ENCODE assay signal across 8 cellular contexts in the genomic region with DNA sequence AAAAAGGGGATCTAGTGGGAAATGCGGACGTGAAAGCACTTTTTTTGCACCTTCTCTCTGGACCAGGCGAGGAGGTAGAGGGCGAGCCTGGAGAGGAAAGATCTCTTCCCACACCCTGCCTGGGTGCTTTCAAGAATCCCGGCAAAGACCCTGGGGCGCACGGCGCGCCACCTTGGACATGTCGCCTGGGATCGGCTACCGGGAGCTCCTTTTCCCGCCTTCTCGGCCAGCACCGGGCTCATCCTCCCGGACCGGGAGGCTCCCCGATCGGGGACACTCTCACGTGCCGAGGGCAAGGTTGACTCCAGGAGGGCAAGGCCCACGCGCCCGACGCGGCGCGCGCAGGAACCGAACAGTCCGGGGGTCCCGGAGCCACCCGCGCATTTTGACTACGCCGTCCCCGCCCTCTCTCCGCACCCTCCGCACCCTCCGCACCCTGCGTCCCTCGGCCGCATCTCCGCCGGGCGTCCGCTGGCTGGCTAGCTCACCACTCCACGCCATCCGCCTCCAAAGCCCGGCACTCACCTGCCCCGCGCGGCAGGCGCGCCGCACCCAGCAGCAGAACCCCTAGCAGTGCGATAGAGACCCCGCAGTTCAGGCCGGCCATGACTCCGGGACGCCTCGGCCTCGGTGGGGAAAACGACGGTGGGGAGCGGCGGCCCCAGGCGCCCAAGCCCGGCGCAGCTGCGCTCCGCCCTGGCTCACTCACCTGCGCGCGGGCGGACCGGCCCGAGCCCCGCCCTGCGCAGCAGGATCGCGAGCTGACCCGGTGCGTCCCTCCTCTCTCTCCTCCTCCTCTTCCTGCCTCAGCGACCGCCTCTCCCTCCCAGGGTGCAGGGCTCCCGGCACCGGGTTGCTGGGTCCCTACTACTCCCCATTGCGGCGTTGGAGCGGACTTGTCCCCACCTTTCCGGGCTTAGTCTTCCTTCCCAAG. TPM values are rescaled to one million over a fixed set of nuclear protein-coding genes. Genes with fewer than 3 reads are reported as not detected.
DNase-seq lines count a peak whose midpoint lies in the region; ATAC-seq and TF ChIP-seq lines count a peak whose summit lies in the region.

A gene with protein sequence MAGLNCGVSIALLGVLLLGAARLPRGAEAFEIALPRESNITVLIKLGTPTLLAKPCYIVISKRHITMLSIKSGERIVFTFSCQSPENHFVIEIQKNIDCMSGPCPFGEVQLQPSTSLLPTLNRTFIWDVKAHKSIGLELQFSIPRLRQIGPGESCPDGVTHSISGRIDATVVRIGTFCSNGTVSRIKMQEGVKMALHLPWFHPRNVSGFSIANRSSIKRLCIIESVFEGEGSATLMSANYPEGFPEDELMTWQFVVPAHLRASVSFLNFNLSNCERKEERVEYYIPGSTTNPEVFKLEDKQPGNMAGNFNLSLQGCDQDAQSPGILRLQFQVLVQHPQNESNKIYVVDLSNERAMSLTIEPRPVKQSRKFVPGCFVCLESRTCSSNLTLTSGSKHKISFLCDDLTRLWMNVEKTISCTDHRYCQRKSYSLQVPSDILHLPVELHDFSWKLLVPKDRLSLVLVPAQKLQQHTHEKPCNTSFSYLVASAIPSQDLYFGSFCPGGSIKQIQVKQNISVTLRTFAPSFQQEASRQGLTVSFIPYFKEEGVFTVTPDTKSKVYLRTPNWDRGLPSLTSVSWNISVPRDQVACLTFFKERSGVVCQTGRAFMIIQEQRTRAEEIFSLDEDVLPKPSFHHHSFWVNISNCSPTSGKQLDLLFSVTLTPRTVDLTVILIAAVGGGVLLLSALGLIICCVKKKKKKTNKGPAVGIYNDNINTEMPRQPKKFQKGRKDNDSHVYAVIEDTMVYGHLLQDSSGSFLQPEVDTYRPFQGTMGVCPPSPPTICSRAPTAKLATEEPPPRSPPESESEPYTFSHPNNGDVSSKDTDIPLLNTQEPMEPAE (minus strand): TSS at position 698 of the 934 bp plus-strand sequence. CDS start 91 bp downstream, at position 607.

- no TSS peak for BruUV-seq in OCI-LY7 (replicated peaks; lab: Mats Ljungman, UMichigan)

- H3F3A ChIP-seq in SK-N-SH (replicated peaks; ENCODE audit: insufficient read depth) = no peaks in the 10 kb centered on the region

- TF ChIP-seq EP300 in SK-N-SH (IDR thresholded peaks at IDR 0.05; ENCODE audit: borderline replicate concordance in 1 of 2, low read depth in 1 of 2, low read length in 1 of 2) = no peak

- no peaks in the 10 kb centered on the region for H3K9me2 ChIP-seq in SK-N-SH
- H3K9me2 ChIP-seq in OCI-LY7 (ENCODE audit: insufficient read depth, low read length) = no peaks in the 10 kb centered on the region

- H4K20me1 ChIP-seq in SK-N-SH (ENCODE audit: insufficient read depth) = no peaks in the 10 kb centered on the region
- no peaks in the 10 kb centered on the region for H4K20me1 ChIP-seq in fibroblast of lung (ENCODE audit: control insufficient read depth, extremely low read depth, insufficient read depth, low read length)
- no peaks in the 10 kb centered on the region for H4K20me1 ChIP-seq in OCI-LY7 (ENCODE audit: insufficient read depth, low read length)

- H3K9ac ChIP-seq in SK-N-SH (peak within 1 kb of the TSS; percentile 49), fibroblast of lung (ENCODE audit: insufficient read depth, low read length) (peak within 1 kb of the TSS; percentile 78)

- TF ChIP-seq RAD21 in SK-N-SH (IDR thresholded peaks at IDR 0.05; ENCODE audit: low read length) = no peak

- CTCF ChIA-PET in SK-N-SH (lab: Yijun Ruan, JAX) (interaction anchor here (0.9 to 1.7 kb wide), 5 partner anchors 9 to 64 kb away, joined by 3 to 4 read pairs (median 3); no protein-coding TSS in a partner anchor), OCI-LY7 (lab: Charles Lee; ENCODE audit: unreplicated experiment) (no interaction called here)

- TF ChIP-seq CTCF in SK-N-SH (IDR thresholded peaks at IDR 0.05) (no peak), fibroblast of lung (conservative IDR thresholded peaks at IDR 0.05 in 1 of 2, IDR thresholded peaks at IDR 0.05 in 1 of 2; ENCODE audit: low read depth in 1 of 2, low read length in 2 of 2) (no peak), neutrophil (IDR thresholded peaks at IDR 0.05) (no peak), OCI-LY7 (conservative IDR thresholded peaks at IDR 0.05; ENCODE audit: low read length) (no peak)

- no peak for DNase-seq in activated CD4-positive, CD25-positive, alpha-beta regulatory T cell (lab: John Stamatoyannopoulos, UW)
- DNase-seq in SK-N-SH (peak; percentile 58), fibroblast of lung (ENCODE audit: low read depth in 2 of 2) (peak in 1 of 2 donors; percentile 33), OCI-LY7 (ENCODE audit: low spot score) (no peak)
- DNase-seq in stimulated activated naive CD4-positive, alpha-beta T cell treated with Interleukin-2 at 50 U/mL for 16 hours (lab: John Stamatoyannopoulos, UW) = no peak

- peaks cover 0 to 8% of the 10 kb centered on the region in 2 experiments; a peak in 1 of 4 replicates for H3K4me1 ChIP-seq in SK-N-SH (ENCODE audit: control insufficient read depth in 1 of 2, insufficient read depth in 2 of 2, low read depth in 1 of 2, low read length in 1 of 2)
- no peaks in the 10 kb centered on the region for H3K4me1 ChIP-seq in fibroblast of lung (ENCODE audit: control insufficient read depth, extremely low read depth, insufficient read depth, low read length)
- H3K4me1 ChIP-seq in neutrophil (ENCODE audit: control insufficient read depth in 1 of 2, insufficient read depth in 1 of 2, low read depth in 1 of 2, low read length in 1 of 2) = peaks cover 14 to 17% of the 10 kb centered on the region in 2 experiments
- no peaks in the 10 kb centered on the region for H3K4me1 ChIP-seq in OCI-LY7 (ENCODE audit: insufficient read depth, low read length, poor library complexity, severe bottlenecking)

- ATAC-seq in activated CD4-positive, CD25-positive, alpha-beta regulatory T cell treated with anti-CD3 and anti-CD28 coated beads, Interleukin-2, amount 50 U/mL, for 24 hours = peak; percentile 48 to 51
- ATAC-seq in GM19455 (IDR thresholded peaks at IDR 0.05; ENCODE audit: unreplicated experiment) = no peak

- H3K4me3 ChIP-seq in SK-N-SH (ENCODE audit: low read depth in 2 of 2, low read length in 1 of 2) (peak within 1 kb of the TSS; percentile 46 to 65), fibroblast of lung (replicated peaks in 1 of 4; ENCODE audit: control extremely low read depth in 1 of 4, insufficient read depth in 1 of 4, low read depth in 3 of 4, low read length in 4 of 4) (peak within 1 kb of the TSS; percentile 68 to 85 (median 76)), neutrophil (ENCODE audit: low read depth in 1 of 2, low read length in 1 of 2) (peak within 1 kb of the TSS; percentile 12 to 57), OCI-LY7 (ENCODE audit: low read depth, low read length, poor library complexity, severe bottlenecking) (no peak within 1 kb of the TSS)

- H3K27ac ChIP-seq in SK-N-SH (ENCODE audit: low read depth in 2 of 2, low read length in 1 of 2) (no peak within 1 kb of the TSS), fibroblast of lung (ENCODE audit: insufficient read depth, low read length) (peak within 1 kb of the TSS; percentile 79), neutrophil (no peak within 1 kb of the TSS), OCI-LY7 (ENCODE audit: low read depth, low read length, poor library complexity, severe bottlenecking) (no peak within 1 kb of the TSS)

- H3K36me3 ChIP-seq in SK-N-SH (replicated peaks in 1 of 2; ENCODE audit: control insufficient read depth in 1 of 2, insufficient read depth in 2 of 2, low read length in 1 of 2) (no peaks in the 10 kb centered on the region), fibroblast of lung (ENCODE audit: control insufficient read depth, insufficient read depth, low read length) (no peaks in the 10 kb centered on the region), neutrophil (no peaks in the 10 kb centered on the region), OCI-LY7 (ENCODE audit: insufficient read depth, low read length) (no peaks in the 10 kb centered on the region)

- H2AFZ ChIP-seq in SK-N-SH (ENCODE audit: low read depth) (peak within 1 kb of the TSS; percentile 82; the same call in 1 of the 2 replicates), fibroblast of lung (ENCODE audit: low read length) (peak within 1 kb of the TSS; percentile 75), OCI-LY7 (ENCODE audit: low read length) (no peak within 1 kb of the TSS)

- 14% methylated on average over 37 of the region's 92 CpGs for WGBS in SK-N-SH (ENCODE audit: low lambda C conversion rate)

- no peaks in the 10 kb centered on the region for H3K27me3 ChIP-seq in SK-N-SH (ENCODE audit: insufficient read depth)
- H3K27me3 ChIP-seq in fibroblast of lung (ENCODE audit: control insufficient read depth, insufficient read depth, low read length) = no peaks in the 10 kb centered on the region
- peaks cover 54% of the 10 kb centered on the region for H3K27me3 ChIP-seq in neutrophil

- H3K79me2 ChIP-seq in SK-N-SH (ENCODE audit: insufficient read depth) = no peaks in the 10 kb centered on the region
- peaks cover 44% of the 10 kb centered on the region for H3K79me2 ChIP-seq in fibroblast of lung (ENCODE audit: control insufficient read depth, insufficient read depth, low read length)
- H3K79me2 ChIP-seq in OCI-LY7 (ENCODE audit: insufficient read depth, low read depth, low read length) = no peaks in the 10 kb centered on the region

- peaks cover 2% of the 10 kb centered on the region; the same call in 1 of the 2 replicates for H3K9me3 ChIP-seq in SK-N-SH
- no peaks in the 10 kb centered on the region for H3K9me3 ChIP-seq in fibroblast of lung (ENCODE audit: control insufficient read depth, insufficient read depth, low read depth, low read length)
- no peaks in the 10 kb centered on the region for H3K9me3 ChIP-seq in neutrophil
- peaks cover 3% of the 10 kb centered on the region; the same call in 1 of the 2 replicates for H3K9me3 ChIP-seq in OCI-LY7 (ENCODE audit: low read length)

- intact Hi-C loops in OCI-LY7 (cut with micrococcal nuclease; ENCODE audit: unreplicated experiment) = no loop called here

- POLR2A ChIA-PET in SK-N-SH (lab: Yijun Ruan, JAX) (no interaction called here), OCI-LY7 (lab: Charles Lee) (no interaction called here)

- peak within 1 kb of the TSS; percentile 85 for H3K4me2 ChIP-seq in SK-N-SH
- H3K4me2 ChIP-seq in fibroblast of lung (ENCODE audit: extremely low read depth, insufficient read depth, low read length) = peak within 1 kb of the TSS; percentile 92
- H3K4me2 ChIP-seq in OCI-LY7 (ENCODE audit: low read length) = no peak within 1 kb of the TSS

RNA-seq across cellular contexts. Expression of the gene that starts here (rescaled TPM):
- polyA plus RNA-seq in SK-N-SH (2012; rRNA removed) (2.7 and 3.6 TPM in 2 replicates), fibroblast of lung (25.6 and 59.1 TPM in 2 replicates)
- polyA plus RNA-seq in SK-N-SH (2012; cell fraction: cytosol; rRNA removed) = 2.2 and 2.9 TPM in 2 replicates
- 2.1 and 2.8 TPM in 2 replicates for polyA plus RNA-seq in SK-N-SH (2012; cell fraction: nucleus; rRNA removed)
- total RNA-seq in fibroblast of lung (16.9 and 56.1 TPM in 2 replicates), OCI-LY7 (2022) (0.07 TPM in 1 of 2 replicates, not detected in the other)
- polyA plus RNA-seq in fibroblast of lung (2012) = 23.2 and 42.4 TPM in 2 replicates
- 101 and 225 TPM in 2 replicates for polyA minus RNA-seq in fibroblast of lung (ENCODE audit: low replicate concordance)
- total RNA-seq in OCI-LY7 (2014; rRNA removed; shearing (Covaris generic)) = not detected in 2 replicates

Comparison
In these comparisons a context has a peak if more than half of its experiments do, and no peak if none do; other contexts are left out.
1. RNA of the gene that starts here (total RNA-seq): 16.9 to 56.1 TPM in fibroblast of lung; 0.07 TPM in OCI-LY7; every median in the first group is over 10 times any median in the second.